24 cellular contexts compared by ENCODE assay signal in the genomic region with DNA sequence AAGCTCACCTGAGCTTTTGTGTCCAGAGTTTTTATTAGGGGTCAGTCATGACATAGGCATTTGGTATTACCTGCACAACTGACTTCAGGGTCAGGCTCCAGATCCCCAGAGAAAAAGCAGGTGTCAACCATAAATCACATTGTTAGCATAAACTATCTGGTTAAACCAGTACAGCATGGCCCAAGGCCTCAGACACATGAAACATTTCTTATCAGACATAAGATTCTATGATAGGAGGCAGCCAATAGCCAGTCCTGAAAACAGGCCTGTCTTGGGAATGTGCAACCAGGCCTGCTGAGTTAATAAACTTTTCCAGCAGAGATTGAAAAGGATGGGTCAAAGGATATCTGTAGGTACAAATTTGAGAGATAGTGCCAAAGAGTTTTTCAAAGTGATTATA.
A peak's percentile ranks its signal among the peaks of the same experiment; 100 is the strongest.
DNase-seq lines count a peak whose midpoint lies in the region; ATAC-seq and TF ChIP-seq lines count a peak whose summit lies in the region.
"Had no signal": no experiment of that assay in that cellular context is flagged by ENCODE, and none has a peak within 500 bp of the region (broad histone marks: within the 10 kb centered on the region; RNA-seq: fewer than 3 reads in every experiment).

No MANE protein-coding gene starts in this region.

- no peak overlapping the region for H2BK5ac ChIP-seq in mesendoderm (ENCODE audit: low read length)

- no peak overlapping the region for H3K18ac ChIP-seq in mesendoderm (ENCODE audit: low read length)

- TF ChIP-seq CTCF in BE2C (IDR thresholded peaks at IDR 0.05; ENCODE audit: low read depth, low read length) (no peak), omental fat pad (IDR thresholded peaks at IDR 0.05) (no peak)

- H3K23ac ChIP-seq in mesendoderm (ENCODE audit: low read length): no peak overlapping the region

- DNase-seq in BE2C (peak; percentile 16), NCI-H146 (lab: John Stamatoyannopoulos, UW) (peak; percentile 24), epithelial cell of prostate (ENCODE audit: low read depth, low spot score) (peak; percentile 74), mesendoderm (peak; percentile 13), omental fat pad (ENCODE audit: low spot score) (no peak), superior temporal gyrus (ENCODE audit: extremely low spot score) (no peak), aorta (no peak), substantia nigra (lab: John Stamatoyannopoulos, UW) (no peak)
- DNase-seq: activated CD4-positive, alpha-beta T cell treated with anti-CD3 and anti-CD28 coated beads, Interleukin-2, amount 50 U/mL, for 48 hours; activated CD8-positive, alpha-beta memory T cell treated with anti-CD3 and anti-CD28 coated beads, Interleukin-2, amount 50 U/mL, for 4 hours; anterior cingulate cortex; caudate nucleus; Karpas-422; left lung; NCI-H1092 treated with DMSO at 0.1 percent for 48 hours; NCI-H2081 treated with DMSO at 0.1 percent for 48 hours; NCI-H446; ovary; right cardiac atrium; T-cell; upper lobe of left lung had no signal

- H2BK120ac ChIP-seq in mesendoderm (ENCODE audit: low read depth, low read length): no peak overlapping the region

- H3K27me3 ChIP-seq in BE2C: no peaks in the 10 kb centered on the region
- H3K27me3 ChIP-seq in mesendoderm (ENCODE audit: insufficient read depth, low read length, poor library complexity): no peaks in the 10 kb centered on the region
- no peaks in the 10 kb centered on the region for H3K27me3 ChIP-seq in aorta (ENCODE audit: control insufficient read depth in 1 of 2, insufficient read depth in 2 of 2, low read length in 1 of 2)
- H3K27me3 ChIP-seq: left lung, ovary, upper lobe of left lung had no signal

- no peak overlapping the region for H4K8ac ChIP-seq in mesendoderm (ENCODE audit: low read depth, low read length)

- H2AK5ac ChIP-seq in mesendoderm (ENCODE audit: low read length): no peak overlapping the region

- H3K9ac ChIP-seq in mesendoderm (ENCODE audit: low read length): no peak overlapping the region

- H4K5ac ChIP-seq in mesendoderm (ENCODE audit: low read length): no peak overlapping the region

- H3K56ac ChIP-seq in mesendoderm (ENCODE audit: low read length): no peak overlapping the region

- H3K79me2 ChIP-seq in mesendoderm (ENCODE audit: control insufficient read depth, insufficient read depth, low read length): no peaks in the 10 kb centered on the region

- H3K4ac ChIP-seq in mesendoderm (ENCODE audit: low read depth, low read length): no peak overlapping the region

- H3K4me3 ChIP-seq in BE2C (ENCODE audit: low read depth, low read length): no peak overlapping the region
- no peak overlapping the region for H3K4me3 ChIP-seq in mesendoderm (ENCODE audit: low read length)
- H3K4me3 ChIP-seq in aorta (ENCODE audit: low read length in 2 of 2): no peak overlapping the region
- H3K4me3 ChIP-seq: A549, left lung, ovary, upper lobe of left lung had no signal

- H2BK15ac ChIP-seq in mesendoderm (replicated peaks; ENCODE audit: low read depth): no peak overlapping the region

- H3K4me1 ChIP-seq in BE2C (peaks cover under 1% of the 10 kb centered on the region; the same call in 1 of the 2 replicates), mesendoderm (ENCODE audit: control insufficient read depth, low read depth, low read length) (no peaks in the 10 kb centered on the region), aorta (ENCODE audit: control insufficient read depth in 1 of 2, insufficient read depth in 2 of 2, low read length in 2 of 2) (no peaks in the 10 kb centered on the region)

- H3K4me2 ChIP-seq in mesendoderm (ENCODE audit: low read length): no peak overlapping the region
- H3K4me2 ChIP-seq: A549 had no signal

- peak overlapping the region; percentile 21 for H3K27ac ChIP-seq in epithelial cell of prostate
- H3K27ac ChIP-seq in mesendoderm (ENCODE audit: low read depth, low read length): no peak overlapping the region
- H3K27ac ChIP-seq in aorta (ENCODE audit: low read depth in 1 of 2, low read length in 2 of 2): no peak overlapping the region
- no peak overlapping the region for H3K27ac ChIP-seq in substantia nigra (ENCODE audit: low read depth, low read length, poor library complexity, severe bottlenecking)
- H3K27ac ChIP-seq: A549, left lung, ovary, upper lobe of left lung had no signal

- no peak for ATAC-seq in omental fat pad (ENCODE audit: low FRiP score)
- ATAC-seq in aorta (ENCODE audit: low FRiP score): no peak
- ATAC-seq: A549; activated T-helper 17 cell treated with anti-CD3 and anti-CD28 coated beads, Interleukin-2, amount 50 U/mL, for 72 hours; left lung; right cardiac atrium; Right ventricle myocardium inferior; T-cell had no signal

- no peaks in the 10 kb centered on the region for H3K79me1 ChIP-seq in mesendoderm (ENCODE audit: low read length)

- H3K36me3 ChIP-seq in BE2C (no peaks in the 10 kb centered on the region), mesendoderm (ENCODE audit: control insufficient read depth, insufficient read depth, low read length) (no peaks in the 10 kb centered on the region), aorta (ENCODE audit: control insufficient read depth in 1 of 2, insufficient read depth in 2 of 2, low read length in 1 of 2) (no peaks in the 10 kb centered on the region)
- H3K36me3 ChIP-seq: left lung, ovary, upper lobe of left lung had no signal

- H3K9me3 ChIP-seq in BE2C (no peaks in the 10 kb centered on the region; the same call in 1 of the 2 replicates), aorta (ENCODE audit: control insufficient read depth, low read length) (no peaks in the 10 kb centered on the region)
- H3K9me3 ChIP-seq: ovary, upper lobe of left lung had no signal

- intact Hi-C loops in aorta (cut with DNase I): no loop called here

Comparison
In these comparisons a context has a peak if more than half of its experiments do, and no peak if none do; other contexts are left out.
1. DNase-seq: peak in BE2C (single experiment), NCI-H146 (single experiment), epithelial cell of prostate (single experiment) and mesendoderm (single experiment); none in omental fat pad (single experiment), superior temporal gyrus (single experiment), aorta (0 of 2) and substantia nigra (0 of 49).